ENCODE assay signal across 16 cellular contexts in the genomic region with DNA sequence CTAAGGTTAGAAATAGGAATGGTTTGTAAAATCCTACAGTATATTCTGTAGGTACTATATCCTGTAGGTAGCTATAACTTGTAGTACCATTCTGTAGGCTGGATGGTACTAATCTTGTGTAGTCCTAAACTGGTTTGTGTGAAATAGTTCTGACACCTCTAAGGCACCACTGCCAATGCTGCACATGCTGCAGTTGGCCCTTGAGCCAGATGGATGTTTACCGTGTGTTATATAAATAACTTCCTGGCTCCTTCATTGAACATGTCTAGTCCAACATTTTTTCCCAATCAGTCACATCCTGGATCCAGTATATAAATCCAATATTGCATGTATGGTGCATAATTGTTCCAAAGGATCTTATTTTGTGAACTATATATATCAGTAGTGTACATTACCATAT.
DNase-seq lines count a peak whose midpoint lies in the region; ATAC-seq and TF ChIP-seq lines count a peak whose summit lies in the region.
"Had no signal": no experiment of that assay in that cellular context is flagged by ENCODE, and none has a peak within 500 bp of the region (broad histone marks: within the 10 kb centered on the region; RNA-seq: fewer than 3 reads in every experiment).

No MANE protein-coding gene starts in this region.

- no peak overlapping the region for H3K4me3 Mint-ChIP-seq in effector memory CD8-positive, alpha-beta T cell
- H3K4me3 Mint-ChIP-seq: stimulated activated naive CD8-positive, alpha-beta T cell treated with anti-CD3 and anti-CD28 coated beads, Interleukin-15, Interleukin-2, amounts not matched to agents 100 ng/mL and 50 ng/mL, for 24 hours had no signal

- H3K27me3 ChIP-seq in MG63 (no peaks in the 10 kb centered on the region), liver (ENCODE audit: control insufficient read depth in 4 of 4, insufficient read depth in 4 of 4, low read length in 3 of 4) (no peaks in the 10 kb centered on the region)

- peak; percentile 29 for DNase-seq in Daoy (ENCODE audit: low read depth)
- DNase-seq in MG63 = peak; percentile 75
- DNase-seq in cardiac fibroblast (ENCODE audit: low read depth in 2 of 2) = peak; percentile 51 to 70
- no peak for DNase-seq in effector memory CD8-positive, alpha-beta T cell
- no peak for DNase-seq in activated CD4-positive, CD25-positive, alpha-beta regulatory T cell (lab: John Stamatoyannopoulos, UW)
- DNase-seq: amniotic stem cell; effector memory CD4-positive, alpha-beta T cell; NCI-H1048; retina; SIG-M5; stimulated activated CD4-positive, alpha-beta T cell treated with anti-CD3 and anti-CD28 coated beads, Interleukin-4, amount 100 ng/mL, for 4 hours had no signal

- ATAC-seq in HG03097 (IDR thresholded peaks at IDR 0.05; ENCODE audit: low FRiP score, unreplicated experiment) (no peak), GM19328 (IDR thresholded peaks at IDR 0.05; ENCODE audit: unreplicated experiment) (no peak)
- no peak for ATAC-seq in effector memory CD8-positive, alpha-beta T cell (replicated peaks)

- H3K4me1 Mint-ChIP-seq in effector memory CD8-positive, alpha-beta T cell (ENCODE audit: low read depth in 2 of 2) = peaks cover 0 to 8% of the 10 kb centered on the region in 2 donors

- WGBS in liver = 17% methylated on average over 1 of the region's 1 CpG

- H3K36me3 Mint-ChIP-seq in effector memory CD8-positive, alpha-beta T cell (ENCODE audit: insufficient read depth) = peaks cover 36% of the 10 kb centered on the region

- no peaks in the 10 kb centered on the region for H3K27me3 Mint-ChIP-seq in effector memory CD8-positive, alpha-beta T cell
- H3K27me3 Mint-ChIP-seq: stimulated activated naive CD8-positive, alpha-beta T cell treated with anti-CD3 and anti-CD28 coated beads, Interleukin-15, Interleukin-2, amounts not matched to agents 100 ng/mL and 50 ng/mL, for 24 hours had no signal

- TF ChIP-seq RAD21 in liver (IDR thresholded peaks at IDR 0.05) = no peak

- H3K27ac Mint-ChIP-seq in effector memory CD8-positive, alpha-beta T cell = no peak overlapping the region
- H3K27ac Mint-ChIP-seq: stimulated activated naive CD8-positive, alpha-beta T cell treated with anti-CD3 and anti-CD28 coated beads, Interleukin-15, Interleukin-2, amounts not matched to agents 100 ng/mL and 50 ng/mL, for 24 hours had no signal

- H3K9me3 ChIP-seq in MG63 (no peaks in the 10 kb centered on the region), liver (ENCODE audit: control insufficient read depth in 4 of 4, low read length in 3 of 4) (no peaks in the 10 kb centered on the region)

- TF ChIP-seq CTCF in cardiac fibroblast (IDR thresholded peaks at IDR 0.05; ENCODE audit: low read depth, low read length) = no peak
- no peak for TF ChIP-seq CTCF in liver (IDR thresholded peaks at IDR 0.05; ENCODE audit: low read depth, low read length, missing input control)

- no peak overlapping the region for H3K9ac ChIP-seq in liver (ENCODE audit: low read depth in 1 of 2, low read length in 2 of 2)

- H3K9me3 Mint-ChIP-seq in effector memory CD8-positive, alpha-beta T cell = no peaks in the 10 kb centered on the region
- H3K9me3 Mint-ChIP-seq: stimulated activated naive CD8-positive, alpha-beta T cell treated with anti-CD3 and anti-CD28 coated beads, Interleukin-15, Interleukin-2, amounts not matched to agents 100 ng/mL and 50 ng/mL, for 24 hours had no signal

- peaks cover 0 to 4% (median under 1%) of the 10 kb centered on the region in 4 donors for H3K4me1 ChIP-seq in liver (ENCODE audit: control insufficient read depth in 4 of 4, insufficient read depth in 4 of 4, low read length in 3 of 4)

- H3K4me3 ChIP-seq in MG63 = no peak overlapping the region
- no peak overlapping the region for H3K4me3 ChIP-seq in cardiac fibroblast (replicated peaks in 1 of 2; ENCODE audit: low read depth in 2 of 2, low read length in 2 of 2)
- H3K4me3 ChIP-seq in liver (ENCODE audit: low read depth in 1 of 3, low read length in 3 of 3) = no peak overlapping the region

- no peak overlapping the region for H3K27ac ChIP-seq in liver (ENCODE audit: low read depth in 1 of 2, low read length in 2 of 2)
- H3K27ac ChIP-seq: HL-60 had no signal

- H3K36me3 ChIP-seq in MG63 = peaks cover 12% of the 10 kb centered on the region
- H3K36me3 ChIP-seq in liver (ENCODE audit: control insufficient read depth in 4 of 4, insufficient read depth in 3 of 4, low read depth in 1 of 4, low read length in 3 of 4) = peaks cover 0 to 23% (median 11%) of the 10 kb centered on the region in 4 donors

TF ChIP-seq in liver, 16 proteins besides CTCF, POLR2A, EP300 and RAD21:
- TF ChIP-seq FOXA2 (IDR thresholded peaks at IDR 0.05) (peak; percentile 71), FOXA1 (IDR thresholded peaks at IDR 0.05) (peak; percentile 36), RXRA (IDR thresholded peaks at IDR 0.05) (no peak), YY1 (IDR thresholded peaks at IDR 0.05) (no peak)

Comparison
In these comparisons a context has a peak if more than half of its experiments do, and no peak if none do; other contexts are left out.
1. DNase-seq: peak in Daoy (single experiment), MG63 (single experiment) and cardiac fibroblast (2 of 2); none in effector memory CD8-positive, alpha-beta T cell (0 of 3) and activated CD4-positive, CD25-positive, alpha-beta regulatory T cell (0 of 4).